Comparison of ENCODE assay signal across 8 cellular contexts in genomic region chr6:26457796-26458688, GRCh38. TPM values are rescaled to one million over a fixed set of nuclear protein-coding genes. Genes with fewer than 3 reads are reported as not detected.
DNase-seq lines count a peak whose midpoint lies in the region; ATAC-seq and TF ChIP-seq lines count a peak whose summit lies in the region.

BTN2A1 (plus strand) TSS chr6:26457955; CDS start chr6:26458637, 682 bp downstream.

- H3K9me3 Mint-ChIP-seq in type B pancreatic cell, result no peaks in the 10 kb centered on the region

- H3K27ac ChIP-seq in SU-DHL-6 (ENCODE audit: low read depth, low read length) (peak within 1 kb of the TSS; percentile 65), adipose tissue (ENCODE audit: low read depth, low read length) (peak within 1 kb of the TSS; percentile 42), cardiac muscle cell (peak within 1 kb of the TSS; percentile 93), ovary (peak within 1 kb of the TSS; percentile 32 to 82)

- no peaks in the 10 kb centered on the region for H3K27me3 Mint-ChIP-seq in type B pancreatic cell

- peaks cover 26% of the 10 kb centered on the region for H3K4me1 Mint-ChIP-seq in type B pancreatic cell (ENCODE audit: unreplicated experiment)

- H3K9ac ChIP-seq in SU-DHL-6 (ENCODE audit: low read length), result peak within 1 kb of the TSS; percentile 85

- H3K4me3 ChIP-seq in SU-DHL-6 (ENCODE audit: insufficient read depth, low read length, poor library complexity, severe bottlenecking), result peak within 1 kb of the TSS; percentile 87
- H3K4me3 ChIP-seq in cardiac muscle cell, result peak within 1 kb of the TSS; percentile 76
- peak within 1 kb of the TSS; percentile 81 for H3K4me3 ChIP-seq in ovary

- peak; percentile 97 for ATAC-seq in HG02759 (IDR thresholded peaks at IDR 0.05; ENCODE audit: unreplicated experiment)

- H2AFZ ChIP-seq in SU-DHL-6 (ENCODE audit: low read depth, low read length, severe bottlenecking), result peak within 1 kb of the TSS; percentile 87

- H3K4me3 Mint-ChIP-seq in type B pancreatic cell, result peak within 1 kb of the TSS; percentile 96

- H3K4me2 ChIP-seq in SU-DHL-6 (ENCODE audit: low read depth, low read length, poor library complexity, severe bottlenecking), result peak within 1 kb of the TSS; percentile 58

- no peak for TF ChIP-seq POLR2A in ovary (IDR thresholded peaks at IDR 0.05)

- no peaks in the 10 kb centered on the region for H3K27me3 ChIP-seq in SU-DHL-6 (ENCODE audit: low read length)
- H3K27me3 ChIP-seq in cardiac muscle cell, result no peaks in the 10 kb centered on the region
- no peaks in the 10 kb centered on the region for H3K27me3 ChIP-seq in ovary

- no peaks in the 10 kb centered on the region for H4K20me1 ChIP-seq in SU-DHL-6 (ENCODE audit: low read depth, low read length)

- H3K36me3 Mint-ChIP-seq in type B pancreatic cell, result peaks cover 34% of the 10 kb centered on the region

- peaks cover 5% of the 10 kb centered on the region for H3K4me1 ChIP-seq in cardiac muscle cell (ENCODE audit: low read depth)
- H3K4me1 ChIP-seq in ovary (ENCODE audit: insufficient read depth), result peaks cover 12% of the 10 kb centered on the region

- no peak for TF ChIP-seq EP300 in ovary (IDR thresholded peaks at IDR 0.05)

- intact Hi-C loops in ovary (cut with DNase I), result no loop called here

- TF ChIP-seq CTCF in GM12872 (IDR thresholded peaks at IDR 0.05; ENCODE audit: insufficient read depth, low read depth, low read length), result 0 out of 3 replicates have a peak, but pooled peaks have one; percentile 5
- peak; percentile 18 for TF ChIP-seq CTCF in SU-DHL-6 (IDR thresholded peaks at IDR 0.05; ENCODE audit: insufficient read depth, low read length, poor library complexity, severe bottlenecking)
- no peak for TF ChIP-seq CTCF in cardiac muscle cell (IDR thresholded peaks at IDR 0.05; ENCODE audit: low read depth, low read length)
- TF ChIP-seq CTCF in ovary (IDR thresholded peaks at IDR 0.05), result no peak
- no peak for TF ChIP-seq CTCF in type B pancreatic cell (conservative IDR thresholded peaks at IDR 0.05)

- H3F3A ChIP-seq in SU-DHL-6 (ENCODE audit: insufficient read depth), result no peaks in the 10 kb centered on the region

- H3K9me3 ChIP-seq in SU-DHL-6 (ENCODE audit: insufficient read depth, low read length) (no peaks in the 10 kb centered on the region), cardiac muscle cell (ENCODE audit: low read depth) (no peaks in the 10 kb centered on the region), ovary (no peaks in the 10 kb centered on the region)

- no peaks in the 10 kb centered on the region for H3K9me2 ChIP-seq in SU-DHL-6 (replicated peaks; ENCODE audit: insufficient read depth, low read length)

- WGBS in adipose tissue, 3 donors, result 0% methylated on average over 31 of the region's 31 CpGs
- WGBS in ovary, 3 donors, result 0 to 1% (median 0%) methylated on average over 31 of the region's 31 CpGs

- DNase-seq in NCI-H1105 treated with DMSO at 0.1 percent for 48 hours (lab: John Stamatoyannopoulos, UW) (peak; percentile 91), cardiac muscle cell (ENCODE audit: low read depth in 1 of 2, low spot score in 1 of 2) (peak; percentile 93 to 94), ovary (peak; percentile 66 to 82 (median 68)), type B pancreatic cell (ENCODE audit: extremely low spot score, unreplicated experiment) (no peak)

- H3K36me3 ChIP-seq in SU-DHL-6 (ENCODE audit: low read length) (peaks cover 21% of the 10 kb centered on the region; the same call in 1 of the 2 replicates), cardiac muscle cell (peaks cover 5% of the 10 kb centered on the region), ovary (no peaks in the 10 kb centered on the region)

- peak within 1 kb of the TSS; percentile 98 for H3K27ac Mint-ChIP-seq in type B pancreatic cell

- H3K79me2 ChIP-seq in SU-DHL-6 (ENCODE audit: insufficient read depth, low read length), result peaks cover 38% of the 10 kb centered on the region

RNA-seq across cellular contexts. Expression of gene BTN2A1, which starts in this region (rescaled TPM):
- polyA plus RNA-seq in adipose tissue (10 to 100 TPM in 1 of 3 donors, 1 to 10 TPM in 2; 7.9 to 13.3 (median 9.8) TPM), cardiac muscle cell (21.2 and 27.2 TPM in 2 replicates), ovary (10 to 100 TPM; 20.5 to 33.3 TPM)
- total RNA-seq in cardiac muscle cell (16.0 and 18.9 TPM in 2 replicates), ovary (10 to 100 TPM in 6 of 7 donors, 1 to 10 TPM in 1; 9.0 to 23.2 (median 17.7) TPM), type B pancreatic cell (ENCODE audit: low replicate concordance) (18.6 and 23.8 TPM in 2 replicates)

Comparison
In these comparisons a context has a peak if more than half of its experiments do, and no peak if none do; other contexts are left out.
1. CTCF ChIP-seq: peak in GM12872 (single experiment) and SU-DHL-6 (single experiment); none in cardiac muscle cell (single experiment), ovary (0 of 3) and type B pancreatic cell (single experiment).
2. H3K27ac ChIP-seq: peak in every context shown above with its lines; median percentile 93 in cardiac muscle cell; 65 in SU-DHL-6; 57 in ovary; 42 in adipose tissue.
3. Peak in every context shown above with its lines, with median percentiles within 50 percentile points of each other: H3K4me3 ChIP-seq.